In the genomic region with DNA sequence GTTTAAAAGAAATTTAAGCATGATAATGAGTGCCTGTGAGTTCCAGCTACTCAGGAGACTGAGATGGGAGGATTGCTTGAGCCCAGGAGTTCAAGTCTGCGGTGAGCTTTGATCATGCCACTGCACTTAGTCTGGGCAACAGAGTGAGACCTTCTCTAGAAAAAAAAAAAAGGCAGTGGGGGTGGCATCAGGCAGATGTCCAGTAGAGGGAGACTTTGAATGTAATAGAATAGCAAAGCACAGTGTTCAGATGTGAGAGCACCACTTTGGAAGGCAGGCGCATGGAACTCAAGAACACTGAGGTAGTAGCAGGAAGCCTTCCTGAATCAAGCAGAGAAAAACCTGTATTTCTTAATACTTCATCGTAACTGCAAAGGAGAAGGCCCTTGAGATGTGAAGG, we compare ENCODE assay signal across 10 cellular contexts.
A peak's percentile ranks its signal among the peaks of the same experiment; 100 is the strongest.
DNase-seq lines count a peak whose midpoint lies in the region; TF ChIP-seq lines count a peak whose summit lies in the region.
"Had no signal": no experiment of that assay in that cellular context is flagged by ENCODE, and none has a peak within 500 bp of the region (broad histone marks: within the 10 kb centered on the region; RNA-seq: fewer than 3 reads in every experiment).

No MANE protein-coding gene starts in this region.

- no peaks in the 10 kb centered on the region for H3K36me3 ChIP-seq in adipocyte (ENCODE audit: control insufficient read depth, insufficient read depth, low read length, severe bottlenecking)
- H3K36me3 ChIP-seq in thyroid gland = no peaks in the 10 kb centered on the region
- H3K36me3 ChIP-seq in ascending aorta = no peaks in the 10 kb centered on the region

- DNase-seq in SIG-M5 treated with dmso at 0.1 percent for 504 hours (lab: John Stamatoyannopoulos, UW; ENCODE audit: unreplicated experiment) (peak; percentile 12), SIG-M5 (lab: John Stamatoyannopoulos, UW) (no peak), adipocyte (ENCODE audit: low read depth) (peak; percentile 7), thyroid gland (peak; percentile 9 to 39), ascending aorta (ENCODE audit: low spot score in 2 of 2) (no peak), cerebellum (ENCODE audit: low spot score) (no peak)
- no peak for DNase-seq in stimulated activated CD4-positive, alpha-beta T cell treated with anti-CD3 and anti-CD28 coated beads, Interleukin-4, amount 100 ng/mL, for 4 hours
- DNase-seq: activated CD8-positive, alpha-beta T cell treated with anti-CD3 and anti-CD28 coated beads for 36 hours; NCI-H446 treated with DMSO at 0.1 percent for 48 hours had no signal

- H3K27ac ChIP-seq in thyroid gland = no peak overlapping the region
- no peak overlapping the region for H3K27ac ChIP-seq in ascending aorta

- intact Hi-C loops in thyroid gland (cut with DNase I) = no loop called here
- intact Hi-C loops in ascending aorta (cut with DNase I) = no loop called here

- no peaks in the 10 kb centered on the region for H3K27me3 ChIP-seq in adipocyte (replicated peaks; ENCODE audit: control insufficient read depth, insufficient read depth, low read length)
- H3K27me3 ChIP-seq in thyroid gland = no peaks in the 10 kb centered on the region
- no peaks in the 10 kb centered on the region for H3K27me3 ChIP-seq in ascending aorta

- peak; percentile 10; the same call in 1 of the 2 replicates for TF ChIP-seq CTCF in LNCAP (IDR thresholded peaks at IDR 0.05)
- peak in 2 of 6 experiments; percentile 33 to 36 for TF ChIP-seq CTCF in thyroid gland (IDR thresholded peaks at IDR 0.05)
- no peak for TF ChIP-seq CTCF in ascending aorta (IDR thresholded peaks at IDR 0.05)

- TF ChIP-seq POLR2A in thyroid gland (IDR thresholded peaks at IDR 0.05) = no peak

- no peak overlapping the region for H3K4me3 ChIP-seq in adipocyte (ENCODE audit: low read length)
- no peak overlapping the region for H3K4me3 ChIP-seq in thyroid gland (replicated peaks in 1 of 3)
- H3K4me3 ChIP-seq in ascending aorta = no peak overlapping the region

- no peaks in the 10 kb centered on the region for H3K4me1 ChIP-seq in adipocyte (ENCODE audit: control insufficient read depth, insufficient read depth, low read length)
- no peaks in the 10 kb centered on the region for H3K4me1 ChIP-seq in thyroid gland
- no peaks in the 10 kb centered on the region for H3K4me1 ChIP-seq in ascending aorta

- no peak overlapping the region for H3K9ac ChIP-seq in adipocyte (ENCODE audit: low read length)

- no peaks in the 10 kb centered on the region for H3K9me3 ChIP-seq in adipocyte (ENCODE audit: control insufficient read depth, low read length)
- H3K9me3 ChIP-seq in thyroid gland = no peaks in the 10 kb centered on the region
- H3K9me3 ChIP-seq in ascending aorta = no peaks in the 10 kb centered on the region

- WGBS in thyroid gland, 2 donors = 41 to 61% methylated on average over 3 of the region's 3 CpGs

Comparison
In these comparisons a context has a peak if more than half of its experiments do, and no peak if none do; other contexts are left out.
1. DNase-seq: peak in SIG-M5 treated with dmso at 0.1 percent for 504 hours (single experiment), adipocyte (single experiment) and thyroid gland (2 of 2); none in SIG-M5 (single experiment), ascending aorta (0 of 2), cerebellum (single experiment) and stimulated activated CD4-positive, alpha-beta T cell treated with anti-CD3 and anti-CD28 coated beads, Interleukin-4, amount 100 ng/mL, for 4 hours (0 of 2).